In genomic region chr6:55047433-55048044, GRCh38 we compare ENCODE assay signal across 1 cellular context.
TF ChIP-seq lines count a peak whose summit lies in the region.

No MANE protein-coding gene starts in this region.

TF ChIP-seq in GM23338, 12 proteins besides CTCF, POLR2A, EP300 and RAD21 (continued from another document):
- no peak for TF ChIP-seq REST (IDR thresholded peaks at IDR 0.05; ENCODE audit: unreplicated experiment)
TF ChIP-seq in GM23338: peak in this region for 0.
